8 cellular contexts compared by ENCODE assay signal in the genomic region with DNA sequence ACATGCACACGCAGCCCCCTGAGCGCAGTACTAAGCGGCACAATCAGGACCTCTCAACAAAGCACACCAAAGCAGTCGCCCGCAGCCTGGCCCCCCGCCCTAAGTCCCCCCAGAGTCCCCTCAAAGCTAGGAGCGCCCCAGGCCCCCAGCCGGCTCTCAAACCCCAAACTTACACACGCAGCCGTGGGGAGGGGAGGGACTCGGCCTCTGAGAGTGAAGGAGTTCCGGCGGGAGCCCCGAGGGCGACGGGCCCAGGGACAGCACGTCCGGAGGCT. TPM values are rescaled to one million over a fixed set of nuclear protein-coding genes. Genes with fewer than 3 reads are reported as not detected.
DNase-seq lines count a peak whose midpoint lies in the region; ATAC-seq and TF ChIP-seq lines count a peak whose summit lies in the region.

No MANE protein-coding gene starts in this region.

- DNase-seq in CMK (ENCODE audit: low read depth) (peak; percentile 58), SJCRH30 (no peak), fibroblast of mammary gland (ENCODE audit: low read depth) (no peak), prostate gland (ENCODE audit: low spot score) (no peak), NCI-H1417 treated with DMSO at 0.1 percent for 48 hours (lab: John Stamatoyannopoulos, UW) (no peak), anterior cingulate cortex (lab: John Stamatoyannopoulos, UW) (no peak)

- H3K27ac ChIP-seq in SJCRH30: peak overlapping the region; percentile 82
- peak overlapping the region; percentile 99 for H3K27ac ChIP-seq in prostate gland

- H3K4me1 ChIP-seq in SJCRH30 (peaks cover 34% of the 10 kb centered on the region), prostate gland (replicated peaks) (peaks cover 4% of the 10 kb centered on the region)

- H3K9me3 ChIP-seq in SJCRH30 (replicated peaks): no peaks in the 10 kb centered on the region; the same call in 1 of the 2 replicates
- no peaks in the 10 kb centered on the region for H3K9me3 ChIP-seq in prostate gland

- TF ChIP-seq CTCF in fibroblast of mammary gland (conservative IDR thresholded peaks at IDR 0.05; ENCODE audit: control insufficient read depth, insufficient read depth, low read depth, low read length) (no peak), prostate gland (IDR thresholded peaks at IDR 0.05) (no peak)

- H3K4me3 ChIP-seq in SJCRH30 (peak overlapping the region; percentile 81), fibroblast of mammary gland (ENCODE audit: control insufficient read depth, low read depth, low read length) (peak overlapping the region; percentile 29), prostate gland (peak overlapping the region; percentile 85 to 93)

- ATAC-seq in GM21825 (IDR thresholded peaks at IDR 0.05; ENCODE audit: unreplicated experiment) (no peak), GM18517 (IDR thresholded peaks at IDR 0.05; ENCODE audit: unreplicated experiment) (no peak)

- H3K36me3 ChIP-seq in SJCRH30 (peaks cover 22% of the 10 kb centered on the region), prostate gland (no peaks in the 10 kb centered on the region)

- intact Hi-C loops in prostate gland (cut with DNase I): no loop called here

- no peak for TF ChIP-seq POLR2A in prostate gland (IDR thresholded peaks at IDR 0.05)

- WGBS in prostate gland: 1% methylated on average over 16 of the region's 18 CpGs

- H3K27me3 ChIP-seq in SJCRH30: no peaks in the 10 kb centered on the region
- no peaks in the 10 kb centered on the region for H3K27me3 ChIP-seq in prostate gland (replicated peaks; ENCODE audit: insufficient read depth)

RNA-seq across cellular contexts. Expression of a gene that starts 5.5 kb away (rescaled TPM):
- total RNA-seq in SJCRH30 (2014; rRNA removed; shearing (Covaris generic)): 17.1 and 19.8 TPM in 2 replicates
- total RNA-seq in prostate gland: 100 to 1,000 TPM; 181 to 275 TPM

RNA-seq across cellular contexts. Expression of a gene that starts 20.8 kb away (rescaled TPM):
- not detected in 2 replicates for total RNA-seq in SJCRH30 (2014; rRNA removed; shearing (Covaris generic))
- total RNA-seq in prostate gland: 1 to 10 TPM in 1 of 2 donors, not detected in 1; 3.2 TPM

Comparison
In these comparisons a context has a peak if more than half of its experiments do, and no peak if none do; other contexts are left out.
1. H3K4me3 ChIP-seq: peak in every context shown above with its lines; median percentile 89 in prostate gland; 81 in SJCRH30; 29 in fibroblast of mammary gland.